In genomic region chr9:35726876-35727438, GRCh38 we compare ENCODE assay signal across 8 cellular contexts. TPM values are rescaled to one million over a fixed set of nuclear protein-coding genes. Genes with fewer than 3 reads are reported as not detected.
DNase-seq lines count a peak whose midpoint lies in the region; ATAC-seq and TF ChIP-seq lines count a peak whose summit lies in the region.

No MANE protein-coding gene starts in this region.

- CTCF ChIA-PET in activated B cell treated with CpG ODN at 0.5 μM for 24 hours (lab: Charles Lee) = interaction anchor here (0.7 to 7.6 kb wide), 11 partner anchors 9 to 154 kb away, joined by 3 to 52 read pairs (median 6); partner anchors contain the start of genes CCDC107, GBA2, RGP1 and RMRP

- peaks cover 42% of the 10 kb centered on the region for H3K36me3 ChIP-seq in CD4-positive, CD25-positive, alpha-beta regulatory T cell (ENCODE audit: control insufficient read depth, insufficient read depth, low read length)
- H3K36me3 ChIP-seq in fibroblast of lung (ENCODE audit: control insufficient read depth, insufficient read depth, low read length) = peaks cover 26% of the 10 kb centered on the region

- H3K27ac Mint-ChIP-seq in CD4-positive, CD25-positive, alpha-beta regulatory T cell = peak overlapping the region in 2 of 3 donors; percentile 40 to 72
- H3K27ac Mint-ChIP-seq in activated B cell treated with CpG ODN at 0.5 μM for 24 hours (no peak overlapping the region), progenitor cell of endocrine pancreas (peak overlapping the region; percentile 80)

- no peaks in the 10 kb centered on the region for H3K27me3 ChIP-seq in CD4-positive, CD25-positive, alpha-beta regulatory T cell (ENCODE audit: control insufficient read depth, insufficient read depth, low read length)
- no peaks in the 10 kb centered on the region for H3K27me3 ChIP-seq in fibroblast of lung (ENCODE audit: control insufficient read depth, insufficient read depth, low read length)

- H3K4me3 ChIP-seq in CD4-positive, CD25-positive, alpha-beta regulatory T cell (ENCODE audit: low read depth, low read length) = no peak overlapping the region
- H3K4me3 ChIP-seq in fibroblast of lung (replicated peaks in 1 of 4; ENCODE audit: control extremely low read depth in 1 of 4, insufficient read depth in 1 of 4, low read depth in 3 of 4, low read length in 4 of 4) = peak overlapping the region in 3 of 4 experiments; percentile 95 to 99 (median 96)

- peak overlapping the region in 3 of 4 donors; percentile 51 to 74 (median 70) for H3K4me3 Mint-ChIP-seq in CD4-positive, CD25-positive, alpha-beta regulatory T cell
- H3K4me3 Mint-ChIP-seq in activated B cell treated with CpG ODN at 0.5 μM for 24 hours (peak overlapping the region; percentile 66), progenitor cell of endocrine pancreas (ENCODE audit: low read depth) (no peak overlapping the region)

- H3K9me3 Mint-ChIP-seq in CD4-positive, CD25-positive, alpha-beta regulatory T cell = no peaks in the 10 kb centered on the region
- H3K9me3 Mint-ChIP-seq in activated B cell treated with CpG ODN at 0.5 μM for 24 hours = no peaks in the 10 kb centered on the region
- no peaks in the 10 kb centered on the region for H3K9me3 Mint-ChIP-seq in progenitor cell of endocrine pancreas (ENCODE audit: low read depth)

- peaks cover 38% of the 10 kb centered on the region for H3K36me3 Mint-ChIP-seq in CD4-positive, CD25-positive, alpha-beta regulatory T cell
- H3K36me3 Mint-ChIP-seq in activated B cell treated with CpG ODN at 0.5 μM for 24 hours (ENCODE audit: low read depth) (peaks cover 52% of the 10 kb centered on the region), progenitor cell of endocrine pancreas (ENCODE audit: insufficient read depth) (peaks cover 11% of the 10 kb centered on the region)

- no peaks in the 10 kb centered on the region for H3K27me3 Mint-ChIP-seq in CD4-positive, CD25-positive, alpha-beta regulatory T cell
- H3K27me3 Mint-ChIP-seq in activated B cell treated with CpG ODN at 0.5 μM for 24 hours = no peaks in the 10 kb centered on the region
- no peaks in the 10 kb centered on the region for H3K27me3 Mint-ChIP-seq in progenitor cell of endocrine pancreas

- H3K9ac ChIP-seq in fibroblast of lung (ENCODE audit: insufficient read depth, low read length) = peak overlapping the region; percentile 53

- H3K4me1 Mint-ChIP-seq in CD4-positive, CD25-positive, alpha-beta regulatory T cell = peaks cover 0 to 32% (median 19%) of the 10 kb centered on the region in 4 donors
- H3K4me1 Mint-ChIP-seq in activated B cell treated with CpG ODN at 0.5 μM for 24 hours (no peaks in the 10 kb centered on the region), progenitor cell of endocrine pancreas (ENCODE audit: low read depth) (peaks cover 13% of the 10 kb centered on the region)

- H3K9me3 ChIP-seq in CD4-positive, CD25-positive, alpha-beta regulatory T cell (ENCODE audit: control insufficient read depth in 2 of 2, low read length in 2 of 2) = no peaks in the 10 kb centered on the region
- no peaks in the 10 kb centered on the region for H3K9me3 ChIP-seq in fibroblast of lung (ENCODE audit: control insufficient read depth, insufficient read depth, low read depth, low read length)

- intact Hi-C loops in activated B cell treated with CpG ODN at 0.5 μM for 24 hours (cut with micrococcal nuclease) = no loop called here

- TF ChIP-seq CTCF in activated B cell treated with CpG ODN at 0.5 μM for 24 hours (IDR thresholded peaks at IDR 0.05) (no peak), fibroblast of lung (conservative IDR thresholded peaks at IDR 0.05 in 1 of 2, IDR thresholded peaks at IDR 0.05 in 1 of 2; ENCODE audit: low read depth in 1 of 2, low read length in 2 of 2) (peak; percentile 6 to 19), progenitor cell of endocrine pancreas (IDR thresholded peaks at IDR 0.05; ENCODE audit: unreplicated experiment) (no peak)

- no peaks in the 10 kb centered on the region for H4K20me1 ChIP-seq in fibroblast of lung (ENCODE audit: control insufficient read depth, extremely low read depth, insufficient read depth, low read length)

- H3K27ac ChIP-seq in CD4-positive, CD25-positive, alpha-beta regulatory T cell (ENCODE audit: insufficient read depth, low read length, poor library complexity, severe bottlenecking) = peak overlapping the region; percentile 65
- H3K27ac ChIP-seq in fibroblast of lung (ENCODE audit: insufficient read depth, low read length) = peak overlapping the region; percentile 94

- peak; percentile 73 to 75 for ATAC-seq in CD4-positive, CD25-positive, alpha-beta regulatory T cell (ENCODE audit: low read depth in 2 of 2)
- peak; percentile 30 for ATAC-seq in GM21825 (IDR thresholded peaks at IDR 0.05; ENCODE audit: unreplicated experiment)
- ATAC-seq in activated B cell treated with CpG ODN at 0.5 μM for 24 hours (ENCODE audit: low read depth) = peak; percentile 80
- no peak for ATAC-seq in GM18520 (IDR thresholded peaks at IDR 0.05; ENCODE audit: unreplicated experiment)
- ATAC-seq in HG03342 (IDR thresholded peaks at IDR 0.05; ENCODE audit: unreplicated experiment) = no peak

- H2AFZ ChIP-seq in fibroblast of lung (ENCODE audit: low read length) = no peak overlapping the region

- peak in 2 of 3 donors; percentile 51 to 79 for DNase-seq in CD4-positive, CD25-positive, alpha-beta regulatory T cell
- DNase-seq in activated B cell treated with CpG ODN at 0.5 μM for 24 hours (peak; percentile 31), fibroblast of lung (ENCODE audit: low read depth in 2 of 2) (peak; percentile 54 to 62), progenitor cell of endocrine pancreas (ENCODE audit: low spot score, unreplicated experiment) (no peak), NCI-H1092 treated with DMSO at 0.1 percent for 48 hours (lab: John Stamatoyannopoulos, UW) (no peak)

- peaks cover 51% of the 10 kb centered on the region for H3K4me1 ChIP-seq in CD4-positive, CD25-positive, alpha-beta regulatory T cell (ENCODE audit: control insufficient read depth, insufficient read depth, low read length, poor library complexity, severe bottlenecking)
- peaks cover 17% of the 10 kb centered on the region for H3K4me1 ChIP-seq in fibroblast of lung (ENCODE audit: control insufficient read depth, extremely low read depth, insufficient read depth, low read length)

- POLR2A ChIA-PET in activated B cell treated with CpG ODN at 0.5 μM for 24 hours (lab: Charles Lee) = interaction anchor here (0.6 to 2.8 kb wide), 9 partner anchors 8 to 114 kb away, joined by 3 to 22 read pairs (median 4); partner anchors contain the start of genes CCDC107, RMRP and SPAG8

- peak overlapping the region; percentile 100 for H3K4me2 ChIP-seq in fibroblast of lung (ENCODE audit: extremely low read depth, insufficient read depth, low read length)

- peaks cover 82% of the 10 kb centered on the region for H3K79me2 ChIP-seq in fibroblast of lung (ENCODE audit: control insufficient read depth, insufficient read depth, low read length)

RNA-seq across cellular contexts. Expression of gene TLN1, which starts 5.0 kb away (rescaled TPM):
- total RNA-seq in CD4-positive, CD25-positive, alpha-beta regulatory T cell = 277 TPM
- 10 to 100 TPM; 33.7 to 36.2 (median 35.9) TPM for polyA plus RNA-seq in CD4-positive, CD25-positive, alpha-beta regulatory T cell
- 327 and 362 TPM in 2 replicates for total RNA-seq in activated B cell treated with CpG ODN at 0.5 μM for 24 hours
- total RNA-seq in fibroblast of lung = 214 and 405 TPM in 2 replicates
- 214 and 244 TPM in 2 replicates for polyA plus RNA-seq in fibroblast of lung
- polyA plus RNA-seq in fibroblast of lung (2012) = 354 and 377 TPM in 2 replicates
- 919 and 1,168 TPM in 2 replicates for polyA minus RNA-seq in fibroblast of lung (ENCODE audit: low replicate concordance)
- 136 and 141 TPM in 2 replicates for total RNA-seq in progenitor cell of endocrine pancreas

RNA-seq across cellular contexts. Expression of gene CREB3, which starts 5.5 kb away (rescaled TPM):
- 14.6 TPM for total RNA-seq in CD4-positive, CD25-positive, alpha-beta regulatory T cell
- polyA plus RNA-seq in CD4-positive, CD25-positive, alpha-beta regulatory T cell = 10 to 100 TPM; 33.4 to 36.4 (median 34.6) TPM
- total RNA-seq in activated B cell treated with CpG ODN at 0.5 μM for 24 hours (13.8 and 16.9 TPM in 2 replicates), fibroblast of lung (64.7 and 70.2 TPM in 2 replicates), progenitor cell of endocrine pancreas (31.5 and 33.2 TPM in 2 replicates)
- polyA plus RNA-seq in fibroblast of lung = 50.2 and 55.8 TPM in 2 replicates
- 64.7 and 76.5 TPM in 2 replicates for polyA plus RNA-seq in fibroblast of lung (2012)
- 109 and 122 TPM in 2 replicates for polyA minus RNA-seq in fibroblast of lung (ENCODE audit: low replicate concordance)

RNA-seq across cellular contexts. Expression of gene GBA2, which starts 22.1 kb away (rescaled TPM):
- 47.9 TPM for total RNA-seq in CD4-positive, CD25-positive, alpha-beta regulatory T cell
- polyA plus RNA-seq in CD4-positive, CD25-positive, alpha-beta regulatory T cell = 10 to 100 TPM; 18.7 to 27.1 (median 21.2) TPM
- total RNA-seq in activated B cell treated with CpG ODN at 0.5 μM for 24 hours (93.4 and 104 TPM in 2 replicates), fibroblast of lung (21.8 and 23.9 TPM in 2 replicates), progenitor cell of endocrine pancreas (130 and 138 TPM in 2 replicates)
- 24.1 and 25.5 TPM in 2 replicates for polyA plus RNA-seq in fibroblast of lung
- 30.2 and 32.0 TPM in 2 replicates for polyA plus RNA-seq in fibroblast of lung (2012)
- polyA minus RNA-seq in fibroblast of lung (ENCODE audit: low replicate concordance) = 32.9 and 44.6 TPM in 2 replicates

RNA-seq across cellular contexts. Expression of gene RGP1, which starts 22.1 kb away (rescaled TPM):
- total RNA-seq in CD4-positive, CD25-positive, alpha-beta regulatory T cell = 22.8 TPM
- polyA plus RNA-seq in CD4-positive, CD25-positive, alpha-beta regulatory T cell = 10 to 100 TPM in 1 of 4 donors, 1 to 10 TPM in 3; 4.6 to 10.2 (median 7.0) TPM
- total RNA-seq in activated B cell treated with CpG ODN at 0.5 μM for 24 hours = 23.8 and 25.4 TPM in 2 replicates
- 10.5 and 14.9 TPM in 2 replicates for total RNA-seq in fibroblast of lung
- 17.4 and 18.0 TPM in 2 replicates for polyA plus RNA-seq in fibroblast of lung
- polyA plus RNA-seq in fibroblast of lung (2012) = 15.9 and 17.3 TPM in 2 replicates
- 43.2 and 58.2 TPM in 2 replicates for polyA minus RNA-seq in fibroblast of lung (ENCODE audit: low replicate concordance)
- 37.8 and 40.0 TPM in 2 replicates for total RNA-seq in progenitor cell of endocrine pancreas

RNA-seq across cellular contexts. Expression of gene MSMP, which starts 27.1 kb away (rescaled TPM):
- total RNA-seq in CD4-positive, CD25-positive, alpha-beta regulatory T cell = not detected
- polyA plus RNA-seq in CD4-positive, CD25-positive, alpha-beta regulatory T cell = under 1 TPM in 1 of 4 donors, not detected in 3; 0.69 TPM
- total RNA-seq in activated B cell treated with CpG ODN at 0.5 μM for 24 hours = 0.78 and 1.2 TPM in 2 replicates
- total RNA-seq in fibroblast of lung = not detected in 2 replicates
- polyA plus RNA-seq in fibroblast of lung = not detected in 2 replicates
- not detected in 2 replicates for polyA plus RNA-seq in fibroblast of lung (2012)
- not detected in 2 replicates for polyA minus RNA-seq in fibroblast of lung (ENCODE audit: low replicate concordance)
- total RNA-seq in progenitor cell of endocrine pancreas = not detected in 2 replicates

Comparison
In these comparisons a context has a peak if more than half of its experiments do, and no peak if none do; other contexts are left out.
1. ATAC-seq: peak in CD4-positive, CD25-positive, alpha-beta regulatory T cell (2 of 2), GM21825 (single experiment) and activated B cell treated with CpG ODN at 0.5 μM for 24 hours (single experiment); none in GM18520 (single experiment) and HG03342 (single experiment).
2. DNase-seq: peak in CD4-positive, CD25-positive, alpha-beta regulatory T cell (2 of 3), activated B cell treated with CpG ODN at 0.5 μM for 24 hours (single experiment) and fibroblast of lung (2 of 2); none in progenitor cell of endocrine pancreas (single experiment) and NCI-H1092 treated with DMSO at 0.1 percent for 48 hours (single experiment).
3. CTCF ChIP-seq: peak in fibroblast of lung (2 of 2); none in activated B cell treated with CpG ODN at 0.5 μM for 24 hours (single experiment) and progenitor cell of endocrine pancreas (single experiment).